Comparison of ENCODE assay signal across 1 cellular context in the genomic region with DNA sequence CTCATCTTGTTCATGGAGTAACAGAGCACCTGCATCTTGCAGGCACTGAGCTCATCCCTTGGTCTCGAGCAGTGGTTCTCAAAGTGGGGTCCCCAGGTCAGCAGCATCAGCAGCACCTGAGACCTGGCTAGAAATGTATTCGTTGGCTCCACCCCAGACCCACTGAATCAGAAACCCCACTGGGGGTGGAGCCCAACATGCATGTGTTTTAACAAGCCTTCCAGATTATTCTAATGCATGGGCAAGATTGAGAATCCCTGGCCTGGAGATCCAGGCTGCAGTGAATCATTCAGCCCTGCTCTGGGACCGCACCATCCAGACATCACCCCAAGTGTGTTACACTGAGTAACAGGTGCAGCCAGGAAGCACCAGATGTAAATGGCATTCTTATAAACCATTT.
TF ChIP-seq lines count a peak whose summit lies in the region.

No MANE protein-coding gene starts in this region.

TF ChIP-seq in GM23338, 12 proteins besides CTCF, POLR2A, EP300 and RAD21:
- TF ChIP-seq JUNB (IDR thresholded peaks at IDR 0.05; ENCODE audit: unreplicated experiment) (no peak), ZNF331 (CRISPR knock-in tag; IDR thresholded peaks at IDR 0.05; ENCODE audit: low read depth) (no peak), NANOG (IDR thresholded peaks at IDR 0.05; ENCODE audit: borderline replicate concordance) (no peak), EZH2 (IDR thresholded peaks at IDR 0.05; ENCODE audit: low read depth, unreplicated experiment) (no peak), STAT1 (IDR thresholded peaks at IDR 0.05; ENCODE audit: unreplicated experiment) (no peak), REST (IDR thresholded peaks at IDR 0.05; ENCODE audit: unreplicated experiment) (no peak), CREB1 (CRISPR knock-in tag; IDR thresholded peaks at IDR 0.05; ENCODE audit: low read depth) (no peak), POLR2AphosphoS5 (IDR thresholded peaks at IDR 0.05; ENCODE audit: low read depth) (no peak), EZH2phosphoT487 (IDR thresholded peaks at IDR 0.05; ENCODE audit: unreplicated experiment) (no peak), ZNF114 (CRISPR knock-in tag; IDR thresholded peaks at IDR 0.05) (no peak)
- TF ChIP-seq, protein P1, sequence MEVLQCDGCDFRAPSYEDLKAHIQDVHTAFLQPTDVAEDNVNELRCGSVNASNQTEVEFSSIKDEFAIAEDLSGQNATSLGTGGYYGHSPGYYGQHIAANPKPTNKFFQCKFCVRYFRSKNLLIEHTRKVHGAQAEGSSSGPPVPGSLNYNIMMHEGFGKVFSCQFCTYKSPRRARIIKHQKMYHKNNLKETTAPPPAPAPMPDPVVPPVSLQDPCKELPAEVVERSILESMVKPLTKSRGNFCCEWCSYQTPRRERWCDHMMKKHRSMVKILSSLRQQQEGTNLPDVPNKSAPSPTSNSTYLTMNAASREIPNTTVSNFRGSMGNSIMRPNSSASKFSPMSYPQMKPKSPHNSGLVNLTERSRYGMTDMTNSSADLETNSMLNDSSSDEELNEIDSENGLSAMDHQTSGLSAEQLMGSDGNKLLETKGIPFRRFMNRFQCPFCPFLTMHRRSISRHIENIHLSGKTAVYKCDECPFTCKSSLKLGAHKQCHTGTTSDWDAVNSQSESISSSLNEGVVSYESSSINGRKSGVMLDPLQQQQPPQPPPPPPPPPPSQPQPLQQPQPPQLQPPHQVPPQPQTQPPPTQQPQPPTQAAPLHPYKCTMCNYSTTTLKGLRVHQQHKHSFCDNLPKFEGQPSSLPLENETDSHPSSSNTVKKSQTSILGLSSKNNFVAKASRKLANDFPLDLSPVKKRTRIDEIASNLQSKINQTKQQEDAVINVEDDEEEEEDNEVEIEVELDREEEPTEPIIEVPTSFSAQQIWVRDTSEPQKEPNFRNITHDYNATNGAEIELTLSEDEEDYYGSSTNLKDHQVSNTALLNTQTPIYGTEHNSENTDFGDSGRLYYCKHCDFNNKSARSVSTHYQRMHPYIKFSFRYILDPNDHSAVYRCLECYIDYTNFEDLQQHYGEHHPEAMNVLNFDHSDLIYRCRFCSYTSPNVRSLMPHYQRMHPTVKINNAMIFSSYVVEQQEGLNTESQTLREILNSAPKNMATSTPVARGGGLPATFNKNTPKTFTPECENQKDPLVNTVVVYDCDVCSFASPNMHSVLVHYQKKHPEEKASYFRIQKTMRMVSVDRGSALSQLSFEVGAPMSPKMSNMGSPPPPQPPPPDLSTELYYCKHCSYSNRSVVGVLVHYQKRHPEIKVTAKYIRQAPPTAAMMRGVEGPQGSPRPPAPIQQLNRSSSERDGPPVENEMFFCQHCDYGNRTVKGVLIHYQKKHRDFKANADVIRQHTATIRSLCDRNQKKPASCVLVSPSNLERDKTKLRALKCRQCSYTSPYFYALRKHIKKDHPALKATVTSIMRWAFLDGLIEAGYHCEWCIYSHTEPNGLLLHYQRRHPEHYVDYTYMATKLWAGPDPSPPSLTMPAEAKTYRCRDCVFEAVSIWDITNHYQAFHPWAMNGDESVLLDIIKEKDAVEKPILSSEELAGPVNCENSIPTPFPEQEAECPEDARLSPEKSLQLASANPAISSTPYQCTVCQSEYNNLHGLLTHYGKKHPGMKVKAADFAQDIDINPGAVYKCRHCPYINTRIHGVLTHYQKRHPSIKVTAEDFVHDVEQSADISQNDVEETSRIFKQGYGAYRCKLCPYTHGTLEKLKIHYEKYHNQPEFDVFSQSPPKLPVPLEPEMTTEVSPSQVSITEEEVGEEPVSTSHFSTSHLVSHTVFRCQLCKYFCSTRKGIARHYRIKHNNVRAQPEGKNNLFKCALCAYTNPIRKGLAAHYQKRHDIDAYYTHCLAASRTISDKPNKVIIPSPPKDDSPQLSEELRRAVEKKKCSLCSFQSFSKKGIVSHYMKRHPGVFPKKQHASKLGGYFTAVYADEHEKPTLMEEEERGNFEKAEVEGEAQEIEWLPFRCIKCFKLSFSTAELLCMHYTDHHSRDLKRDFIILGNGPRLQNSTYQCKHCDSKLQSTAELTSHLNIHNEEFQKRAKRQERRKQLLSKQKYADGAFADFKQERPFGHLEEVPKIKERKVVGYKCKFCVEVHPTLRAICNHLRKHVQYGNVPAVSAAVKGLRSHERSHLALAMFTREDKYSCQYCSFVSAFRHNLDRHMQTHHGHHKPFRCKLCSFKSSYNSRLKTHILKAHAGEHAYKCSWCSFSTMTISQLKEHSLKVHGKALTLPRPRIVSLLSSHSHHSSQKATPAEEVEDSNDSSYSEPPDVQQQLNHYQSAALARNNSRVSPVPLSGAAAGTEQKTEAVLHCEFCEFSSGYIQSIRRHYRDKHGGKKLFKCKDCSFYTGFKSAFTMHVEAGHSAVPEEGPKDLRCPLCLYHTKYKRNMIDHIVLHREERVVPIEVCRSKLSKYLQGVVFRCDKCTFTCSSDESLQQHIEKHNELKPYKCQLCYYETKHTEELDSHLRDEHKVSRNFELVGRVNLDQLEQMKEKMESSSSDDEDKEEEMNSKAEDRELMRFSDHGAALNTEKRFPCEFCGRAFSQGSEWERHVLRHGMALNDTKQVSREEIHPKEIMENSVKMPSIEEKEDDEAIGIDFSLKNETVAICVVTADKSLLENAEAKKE (CRISPR knock-in tag; IDR thresholded peaks at IDR 0.05), result no peak
- TF ChIP-seq, protein P2, sequence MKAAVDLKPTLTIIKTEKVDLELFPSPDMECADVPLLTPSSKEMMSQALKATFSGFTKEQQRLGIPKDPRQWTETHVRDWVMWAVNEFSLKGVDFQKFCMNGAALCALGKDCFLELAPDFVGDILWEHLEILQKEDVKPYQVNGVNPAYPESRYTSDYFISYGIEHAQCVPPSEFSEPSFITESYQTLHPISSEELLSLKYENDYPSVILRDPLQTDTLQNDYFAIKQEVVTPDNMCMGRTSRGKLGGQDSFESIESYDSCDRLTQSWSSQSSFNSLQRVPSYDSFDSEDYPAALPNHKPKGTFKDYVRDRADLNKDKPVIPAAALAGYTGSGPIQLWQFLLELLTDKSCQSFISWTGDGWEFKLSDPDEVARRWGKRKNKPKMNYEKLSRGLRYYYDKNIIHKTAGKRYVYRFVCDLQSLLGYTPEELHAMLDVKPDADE (IDR thresholded peaks at IDR 0.05), result no peak
TF ChIP-seq in GM23338: peak in this region for 0.
